In the genomic region with DNA sequence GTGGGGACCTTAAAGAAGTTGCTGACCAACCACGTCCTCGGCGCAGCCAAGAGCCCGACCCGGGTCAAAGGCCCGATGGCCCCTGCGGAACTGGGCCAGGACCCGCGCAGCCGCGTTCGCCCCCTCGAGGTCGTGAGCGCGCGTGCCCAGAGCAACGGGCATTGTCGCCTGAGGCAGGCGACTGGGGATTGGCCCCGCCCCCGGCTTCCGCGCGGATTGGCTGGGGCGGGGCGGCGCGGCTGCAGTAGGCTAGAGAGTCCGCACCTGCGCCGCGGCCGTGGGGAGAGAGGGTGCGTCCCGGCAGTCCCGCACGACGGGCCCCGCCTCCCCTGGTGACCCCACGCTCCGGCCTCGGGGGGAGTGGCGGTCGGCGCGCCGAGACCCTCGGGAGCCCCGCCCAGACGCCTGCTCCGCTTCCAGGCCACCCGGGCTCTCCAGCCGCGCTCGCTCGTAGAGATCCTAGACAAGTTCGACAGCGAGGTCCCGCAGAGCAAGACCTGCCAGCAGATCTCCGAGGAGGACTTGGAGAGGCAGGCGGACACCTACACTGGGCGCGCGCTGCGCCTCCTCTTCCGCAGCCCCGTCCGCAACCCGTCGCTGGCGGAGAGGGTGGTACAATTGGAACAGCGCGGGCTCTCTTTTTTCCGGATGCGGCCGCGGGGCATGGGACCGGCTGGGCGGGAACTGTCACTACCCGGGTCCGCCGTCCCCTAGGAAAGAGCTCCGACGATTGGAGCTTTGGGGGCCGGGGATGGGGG, we compare ENCODE assay signal across 1 cellular context.
A peak's percentile ranks its signal among the peaks of the same experiment; 100 is the strongest.
TF ChIP-seq lines count a peak whose summit lies in the region.

No MANE protein-coding gene starts in this region.

TF ChIP-seq in K562, 482 proteins besides CTCF, POLR2A, EP300 and RAD21 (continues in another document):
- TF ChIP-seq KDM4B (IDR thresholded peaks at IDR 0.05; ENCODE audit: borderline replicate concordance in 2 of 2, low read depth in 1 of 2) (no peak), TBL1XR1 (IDR thresholded peaks at IDR 0.05; ENCODE audit: low read length in 2 of 2) (peak; percentile 52 to 96; a peak in 3 of 4 replicates), ZNF324 (CRISPR knock-in tag; IDR thresholded peaks at IDR 0.05) (no peak), ZNF197 (CRISPR knock-in tag; IDR thresholded peaks at IDR 0.05; ENCODE audit: low read depth) (no peak), SMARCE1 (IDR thresholded peaks at IDR 0.05) (no peak), PCBP2 (IDR thresholded peaks at IDR 0.05; ENCODE audit: low read depth, low read length, poor library complexity, severe bottlenecking) (no peak), POU5F1 (IDR thresholded peaks at IDR 0.05; ENCODE audit: borderline replicate concordance, low read depth, low read length, partially characterized antibody) (peak; percentile 70), TOE1 (IDR thresholded peaks at IDR 0.05; ENCODE audit: borderline replicate concordance) (no peak), TOE1 (CRISPR knock-in tag; IDR thresholded peaks at IDR 0.05; ENCODE audit: borderline replicate concordance, low read depth) (no peak), MCM3 (IDR thresholded peaks at IDR 0.05) (no peak), MYC (IDR thresholded peaks at IDR 0.05; ENCODE audit: low read depth, low read length) (peak; percentile 93), MYC (CRISPR knock-in tag; IDR thresholded peaks at IDR 0.05; ENCODE audit: borderline replicate concordance, low read depth) (no peak), ZNF431 (CRISPR knock-in tag; IDR thresholded peaks at IDR 0.05) (no peak), ZNF224 (CRISPR knock-in tag; IDR thresholded peaks at IDR 0.05) (no peak), CBX8 (IDR thresholded peaks at IDR 0.05; ENCODE audit: borderline replicate concordance, extremely low read depth, low read depth, low read length, poor library complexity, severe bottlenecking) (no peak), ARID1B (IDR thresholded peaks at IDR 0.05) (no peak), STAG1 (CRISPR knock-in tag; IDR thresholded peaks at IDR 0.05; ENCODE audit: borderline replicate concordance) (no peak), SAP30 (IDR thresholded peaks at IDR 0.05; ENCODE audit: borderline replicate concordance, insufficient read depth, low read depth, low read length, poor library complexity, severe bottlenecking) (no peak), FUS (optimal IDR thresholded peaks at IDR 0.05; ENCODE audit: low read depth, low read length) (no peak), ZNF75A (CRISPR knock-in tag; IDR thresholded peaks at IDR 0.05) (no peak)
- TF ChIP-seq, protein P1, sequence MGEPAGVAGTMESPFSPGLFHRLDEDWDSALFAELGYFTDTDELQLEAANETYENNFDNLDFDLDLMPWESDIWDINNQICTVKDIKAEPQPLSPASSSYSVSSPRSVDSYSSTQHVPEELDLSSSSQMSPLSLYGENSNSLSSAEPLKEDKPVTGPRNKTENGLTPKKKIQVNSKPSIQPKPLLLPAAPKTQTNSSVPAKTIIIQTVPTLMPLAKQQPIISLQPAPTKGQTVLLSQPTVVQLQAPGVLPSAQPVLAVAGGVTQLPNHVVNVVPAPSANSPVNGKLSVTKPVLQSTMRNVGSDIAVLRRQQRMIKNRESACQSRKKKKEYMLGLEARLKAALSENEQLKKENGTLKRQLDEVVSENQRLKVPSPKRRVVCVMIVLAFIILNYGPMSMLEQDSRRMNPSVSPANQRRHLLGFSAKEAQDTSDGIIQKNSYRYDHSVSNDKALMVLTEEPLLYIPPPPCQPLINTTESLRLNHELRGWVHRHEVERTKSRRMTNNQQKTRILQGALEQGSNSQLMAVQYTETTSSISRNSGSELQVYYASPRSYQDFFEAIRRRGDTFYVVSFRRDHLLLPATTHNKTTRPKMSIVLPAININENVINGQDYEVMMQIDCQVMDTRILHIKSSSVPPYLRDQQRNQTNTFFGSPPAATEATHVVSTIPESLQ (CRISPR knock-in tag; IDR thresholded peaks at IDR 0.05), result no peak
- TF ChIP-seq, protein P2, sequence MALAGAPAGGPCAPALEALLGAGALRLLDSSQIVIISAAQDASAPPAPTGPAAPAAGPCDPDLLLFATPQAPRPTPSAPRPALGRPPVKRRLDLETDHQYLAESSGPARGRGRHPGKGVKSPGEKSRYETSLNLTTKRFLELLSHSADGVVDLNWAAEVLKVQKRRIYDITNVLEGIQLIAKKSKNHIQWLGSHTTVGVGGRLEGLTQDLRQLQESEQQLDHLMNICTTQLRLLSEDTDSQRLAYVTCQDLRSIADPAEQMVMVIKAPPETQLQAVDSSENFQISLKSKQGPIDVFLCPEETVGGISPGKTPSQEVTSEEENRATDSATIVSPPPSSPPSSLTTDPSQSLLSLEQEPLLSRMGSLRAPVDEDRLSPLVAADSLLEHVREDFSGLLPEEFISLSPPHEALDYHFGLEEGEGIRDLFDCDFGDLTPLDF (CRISPR knock-in tag; IDR thresholded peaks at IDR 0.05), result peak; percentile 96
- TF ChIP-seq, protein P3, sequence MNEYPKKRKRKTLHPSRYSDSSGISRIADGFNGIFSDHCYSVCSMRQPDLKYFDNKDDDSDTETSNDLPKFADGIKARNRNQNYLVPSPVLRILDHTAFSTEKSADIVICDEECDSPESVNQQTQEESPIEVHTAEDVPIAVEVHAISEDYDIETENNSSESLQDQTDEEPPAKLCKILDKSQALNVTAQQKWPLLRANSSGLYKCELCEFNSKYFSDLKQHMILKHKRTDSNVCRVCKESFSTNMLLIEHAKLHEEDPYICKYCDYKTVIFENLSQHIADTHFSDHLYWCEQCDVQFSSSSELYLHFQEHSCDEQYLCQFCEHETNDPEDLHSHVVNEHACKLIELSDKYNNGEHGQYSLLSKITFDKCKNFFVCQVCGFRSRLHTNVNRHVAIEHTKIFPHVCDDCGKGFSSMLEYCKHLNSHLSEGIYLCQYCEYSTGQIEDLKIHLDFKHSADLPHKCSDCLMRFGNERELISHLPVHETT (CRISPR knock-in tag; conservative IDR thresholded peaks at IDR 0.05 in 1 of 2, IDR thresholded peaks at IDR 0.05 in 1 of 2), result no peak
- TF ChIP-seq, protein P4, sequence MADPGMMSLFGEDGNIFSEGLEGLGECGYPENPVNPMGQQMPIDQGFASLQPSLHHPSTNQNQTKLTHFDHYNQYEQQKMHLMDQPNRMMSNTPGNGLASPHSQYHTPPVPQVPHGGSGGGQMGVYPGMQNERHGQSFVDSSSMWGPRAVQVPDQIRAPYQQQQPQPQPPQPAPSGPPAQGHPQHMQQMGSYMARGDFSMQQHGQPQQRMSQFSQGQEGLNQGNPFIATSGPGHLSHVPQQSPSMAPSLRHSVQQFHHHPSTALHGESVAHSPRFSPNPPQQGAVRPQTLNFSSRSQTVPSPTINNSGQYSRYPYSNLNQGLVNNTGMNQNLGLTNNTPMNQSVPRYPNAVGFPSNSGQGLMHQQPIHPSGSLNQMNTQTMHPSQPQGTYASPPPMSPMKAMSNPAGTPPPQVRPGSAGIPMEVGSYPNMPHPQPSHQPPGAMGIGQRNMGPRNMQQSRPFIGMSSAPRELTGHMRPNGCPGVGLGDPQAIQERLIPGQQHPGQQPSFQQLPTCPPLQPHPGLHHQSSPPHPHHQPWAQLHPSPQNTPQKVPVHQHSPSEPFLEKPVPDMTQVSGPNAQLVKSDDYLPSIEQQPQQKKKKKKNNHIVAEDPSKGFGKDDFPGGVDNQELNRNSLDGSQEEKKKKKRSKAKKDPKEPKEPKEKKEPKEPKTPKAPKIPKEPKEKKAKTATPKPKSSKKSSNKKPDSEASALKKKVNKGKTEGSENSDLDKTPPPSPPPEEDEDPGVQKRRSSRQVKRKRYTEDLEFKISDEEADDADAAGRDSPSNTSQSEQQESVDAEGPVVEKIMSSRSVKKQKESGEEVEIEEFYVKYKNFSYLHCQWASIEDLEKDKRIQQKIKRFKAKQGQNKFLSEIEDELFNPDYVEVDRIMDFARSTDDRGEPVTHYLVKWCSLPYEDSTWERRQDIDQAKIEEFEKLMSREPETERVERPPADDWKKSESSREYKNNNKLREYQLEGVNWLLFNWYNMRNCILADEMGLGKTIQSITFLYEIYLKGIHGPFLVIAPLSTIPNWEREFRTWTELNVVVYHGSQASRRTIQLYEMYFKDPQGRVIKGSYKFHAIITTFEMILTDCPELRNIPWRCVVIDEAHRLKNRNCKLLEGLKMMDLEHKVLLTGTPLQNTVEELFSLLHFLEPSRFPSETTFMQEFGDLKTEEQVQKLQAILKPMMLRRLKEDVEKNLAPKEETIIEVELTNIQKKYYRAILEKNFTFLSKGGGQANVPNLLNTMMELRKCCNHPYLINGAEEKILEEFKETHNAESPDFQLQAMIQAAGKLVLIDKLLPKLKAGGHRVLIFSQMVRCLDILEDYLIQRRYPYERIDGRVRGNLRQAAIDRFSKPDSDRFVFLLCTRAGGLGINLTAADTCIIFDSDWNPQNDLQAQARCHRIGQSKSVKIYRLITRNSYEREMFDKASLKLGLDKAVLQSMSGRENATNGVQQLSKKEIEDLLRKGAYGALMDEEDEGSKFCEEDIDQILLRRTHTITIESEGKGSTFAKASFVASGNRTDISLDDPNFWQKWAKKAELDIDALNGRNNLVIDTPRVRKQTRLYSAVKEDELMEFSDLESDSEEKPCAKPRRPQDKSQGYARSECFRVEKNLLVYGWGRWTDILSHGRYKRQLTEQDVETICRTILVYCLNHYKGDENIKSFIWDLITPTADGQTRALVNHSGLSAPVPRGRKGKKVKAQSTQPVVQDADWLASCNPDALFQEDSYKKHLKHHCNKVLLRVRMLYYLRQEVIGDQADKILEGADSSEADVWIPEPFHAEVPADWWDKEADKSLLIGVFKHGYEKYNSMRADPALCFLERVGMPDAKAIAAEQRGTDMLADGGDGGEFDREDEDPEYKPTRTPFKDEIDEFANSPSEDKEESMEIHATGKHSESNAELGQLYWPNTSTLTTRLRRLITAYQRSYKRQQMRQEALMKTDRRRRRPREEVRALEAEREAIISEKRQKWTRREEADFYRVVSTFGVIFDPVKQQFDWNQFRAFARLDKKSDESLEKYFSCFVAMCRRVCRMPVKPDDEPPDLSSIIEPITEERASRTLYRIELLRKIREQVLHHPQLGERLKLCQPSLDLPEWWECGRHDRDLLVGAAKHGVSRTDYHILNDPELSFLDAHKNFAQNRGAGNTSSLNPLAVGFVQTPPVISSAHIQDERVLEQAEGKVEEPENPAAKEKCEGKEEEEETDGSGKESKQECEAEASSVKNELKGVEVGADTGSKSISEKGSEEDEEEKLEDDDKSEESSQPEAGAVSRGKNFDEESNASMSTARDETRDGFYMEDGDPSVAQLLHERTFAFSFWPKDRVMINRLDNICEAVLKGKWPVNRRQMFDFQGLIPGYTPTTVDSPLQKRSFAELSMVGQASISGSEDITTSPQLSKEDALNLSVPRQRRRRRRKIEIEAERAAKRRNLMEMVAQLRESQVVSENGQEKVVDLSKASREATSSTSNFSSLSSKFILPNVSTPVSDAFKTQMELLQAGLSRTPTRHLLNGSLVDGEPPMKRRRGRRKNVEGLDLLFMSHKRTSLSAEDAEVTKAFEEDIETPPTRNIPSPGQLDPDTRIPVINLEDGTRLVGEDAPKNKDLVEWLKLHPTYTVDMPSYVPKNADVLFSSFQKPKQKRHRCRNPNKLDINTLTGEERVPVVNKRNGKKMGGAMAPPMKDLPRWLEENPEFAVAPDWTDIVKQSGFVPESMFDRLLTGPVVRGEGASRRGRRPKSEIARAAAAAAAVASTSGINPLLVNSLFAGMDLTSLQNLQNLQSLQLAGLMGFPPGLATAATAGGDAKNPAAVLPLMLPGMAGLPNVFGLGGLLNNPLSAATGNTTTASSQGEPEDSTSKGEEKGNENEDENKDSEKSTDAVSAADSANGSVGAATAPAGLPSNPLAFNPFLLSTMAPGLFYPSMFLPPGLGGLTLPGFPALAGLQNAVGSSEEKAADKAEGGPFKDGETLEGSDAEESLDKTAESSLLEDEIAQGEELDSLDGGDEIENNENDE (IDR thresholded peaks at IDR 0.05; ENCODE audit: low read depth, low read length), result no peak
- TF ChIP-seq, protein P5, sequence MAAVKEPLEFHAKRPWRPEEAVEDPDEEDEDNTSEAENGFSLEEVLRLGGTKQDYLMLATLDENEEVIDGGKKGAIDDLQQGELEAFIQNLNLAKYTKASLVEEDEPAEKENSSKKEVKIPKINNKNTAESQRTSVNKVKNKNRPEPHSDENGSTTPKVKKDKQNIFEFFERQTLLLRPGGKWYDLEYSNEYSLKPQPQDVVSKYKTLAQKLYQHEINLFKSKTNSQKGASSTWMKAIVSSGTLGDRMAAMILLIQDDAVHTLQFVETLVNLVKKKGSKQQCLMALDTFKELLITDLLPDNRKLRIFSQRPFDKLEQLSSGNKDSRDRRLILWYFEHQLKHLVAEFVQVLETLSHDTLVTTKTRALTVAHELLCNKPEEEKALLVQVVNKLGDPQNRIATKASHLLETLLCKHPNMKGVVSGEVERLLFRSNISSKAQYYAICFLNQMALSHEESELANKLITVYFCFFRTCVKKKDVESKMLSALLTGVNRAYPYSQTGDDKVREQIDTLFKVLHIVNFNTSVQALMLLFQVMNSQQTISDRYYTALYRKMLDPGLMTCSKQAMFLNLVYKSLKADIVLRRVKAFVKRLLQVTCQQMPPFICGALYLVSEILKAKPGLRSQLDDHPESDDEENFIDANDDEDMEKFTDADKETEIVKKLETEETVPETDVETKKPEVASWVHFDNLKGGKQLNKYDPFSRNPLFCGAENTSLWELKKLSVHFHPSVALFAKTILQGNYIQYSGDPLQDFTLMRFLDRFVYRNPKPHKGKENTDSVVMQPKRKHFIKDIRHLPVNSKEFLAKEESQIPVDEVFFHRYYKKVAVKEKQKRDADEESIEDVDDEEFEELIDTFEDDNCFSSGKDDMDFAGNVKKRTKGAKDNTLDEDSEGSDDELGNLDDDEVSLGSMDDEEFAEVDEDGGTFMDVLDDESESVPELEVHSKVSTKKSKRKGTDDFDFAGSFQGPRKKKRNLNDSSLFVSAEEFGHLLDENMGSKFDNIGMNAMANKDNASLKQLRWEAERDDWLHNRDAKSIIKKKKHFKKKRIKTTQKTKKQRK (IDR thresholded peaks at IDR 0.05; ENCODE audit: borderline replicate concordance, low read depth, low read length), result 0 out of 2 replicates have a peak, but pooled peaks have one; percentile 33
- TF ChIP-seq, protein P6, sequence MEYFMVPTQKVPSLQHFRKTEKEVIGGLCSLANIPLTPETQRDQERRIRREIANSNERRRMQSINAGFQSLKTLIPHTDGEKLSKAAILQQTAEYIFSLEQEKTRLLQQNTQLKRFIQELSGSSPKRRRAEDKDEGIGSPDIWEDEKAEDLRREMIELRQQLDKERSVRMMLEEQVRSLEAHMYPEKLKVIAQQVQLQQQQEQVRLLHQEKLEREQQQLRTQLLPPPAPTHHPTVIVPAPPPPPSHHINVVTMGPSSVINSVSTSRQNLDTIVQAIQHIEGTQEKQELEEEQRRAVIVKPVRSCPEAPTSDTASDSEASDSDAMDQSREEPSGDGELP (CRISPR knock-in tag; IDR thresholded peaks at IDR 0.05; ENCODE audit: borderline replicate concordance), result no peak
